In genomic region chr21:36323032-36323431, GRCh38 we compare ENCODE assay signal across 8 cellular contexts. TPM values are rescaled to one million over a fixed set of nuclear protein-coding genes. Genes with fewer than 3 reads are reported as not detected.
DNase-seq lines count a peak whose midpoint lies in the region; ATAC-seq, FAIRE-seq and TF ChIP-seq lines count a peak whose summit lies in the region.
"Had no signal": no experiment of that assay in that cellular context is flagged by ENCODE, and none has a peak within 500 bp of the region (broad histone marks: within the 10 kb centered on the region; RNA-seq: fewer than 3 reads in every experiment).

No MANE protein-coding gene starts in this region.

- ATAC-seq in Panc1 (no peak), GM18511 (IDR thresholded peaks at IDR 0.05; ENCODE audit: unreplicated experiment) (no peak)
- ATAC-seq in effector memory CD8-positive, alpha-beta T cell (replicated peaks): no peak

- H3K27me3 ChIP-seq in Panc1 (ENCODE audit: control insufficient read depth, insufficient read depth, low read length): no peaks in the 10 kb centered on the region
- no peaks in the 10 kb centered on the region for H3K27me3 ChIP-seq in skeletal muscle satellite cell (ENCODE audit: control insufficient read depth, insufficient read depth, low read length)
- H3K27me3 ChIP-seq in thyroid gland: no peaks in the 10 kb centered on the region

- no peak for TF ChIP-seq CTCF in Panc1 (IDR thresholded peaks at IDR 0.05)
- no peak for TF ChIP-seq CTCF in thyroid gland (IDR thresholded peaks at IDR 0.05)

- CTCF ChIA-PET in Panc1 (lab: Charles Lee): no interaction called here

- H3K4me3 Mint-ChIP-seq in effector memory CD8-positive, alpha-beta T cell: peak overlapping the region; percentile 53 to 94

- H3K9ac ChIP-seq in skeletal muscle satellite cell (ENCODE audit: low read depth, low read length): peak overlapping the region; percentile 11

- no peak for TF ChIP-seq POLR2A in GM12892 (IDR thresholded peaks at IDR 0.05; ENCODE audit: low read depth, low read length)
- TF ChIP-seq POLR2A in thyroid gland (IDR thresholded peaks at IDR 0.05): no peak

- BruUV-seq in Panc1 (replicated peaks; lab: Mats Ljungman, UMichigan): no TSS peak

- peaks cover 4% of the 10 kb centered on the region; the same call in 1 of the 2 replicates for H3K36me3 ChIP-seq in Panc1 (ENCODE audit: control insufficient read depth, insufficient read depth, low read length)
- H3K36me3 ChIP-seq in skeletal muscle satellite cell (ENCODE audit: insufficient read depth, low read length): peaks cover 5% of the 10 kb centered on the region
- no peaks in the 10 kb centered on the region for H3K36me3 ChIP-seq in thyroid gland

- peaks cover 31 to 46% of the 10 kb centered on the region in 2 donors for H3K4me1 Mint-ChIP-seq in effector memory CD8-positive, alpha-beta T cell (ENCODE audit: low read depth in 2 of 2)

- 59 to 63% methylated on average over 3 of the region's 3 CpGs for WGBS in thyroid gland, 2 donors

- FAIRE-seq in GM12892 (lab: Jason Lieb, UNC): peak; percentile 74

- peak overlapping the region in 1 of 2 donors; percentile 97 for H3K27ac Mint-ChIP-seq in effector memory CD8-positive, alpha-beta T cell

- H3K27me3 Mint-ChIP-seq in effector memory CD8-positive, alpha-beta T cell: no peaks in the 10 kb centered on the region

- H3K9me3 Mint-ChIP-seq in effector memory CD8-positive, alpha-beta T cell: no peaks in the 10 kb centered on the region

- peaks cover 7% of the 10 kb centered on the region; the same call in 1 of the 2 replicates for H3K4me1 ChIP-seq in Panc1 (ENCODE audit: control insufficient read depth, insufficient read depth, low read length)
- H3K4me1 ChIP-seq in skeletal muscle satellite cell (ENCODE audit: control insufficient read depth, insufficient read depth, low read length): peaks cover 30% of the 10 kb centered on the region
- H3K4me1 ChIP-seq in thyroid gland: peaks cover 7 to 10% of the 10 kb centered on the region in 2 donors

- DNase-seq in GM12892 (ENCODE audit: insufficient read length): no peak
- DNase-seq in Panc1 (ENCODE audit: low read depth, low spot score): no peak
- no peak for DNase-seq in effector memory CD8-positive, alpha-beta T cell
- no peak for DNase-seq in cerebellar cortex (ENCODE audit: low spot score)
- DNase-seq in thyroid gland: no peak
- DNase-seq: central memory CD4-positive, alpha-beta T cell had no signal

- H3K9me3 ChIP-seq in Panc1 (ENCODE audit: control insufficient read depth, insufficient read depth, low read depth, low read length) (no peaks in the 10 kb centered on the region), skeletal muscle satellite cell (replicated peaks; ENCODE audit: low read length) (no peaks in the 10 kb centered on the region), thyroid gland (no peaks in the 10 kb centered on the region)

- POLR2A ChIA-PET in Panc1 (lab: Charles Lee): interaction anchor here (0.6 kb wide), 1 partner anchor 12 kb away, joined by 5 read pairs; no protein-coding TSS in a partner anchor

- H3K27ac ChIP-seq in Panc1 (ENCODE audit: low read length): peak overlapping the region; percentile 17; the same call in 1 of the 2 replicates
- no peak overlapping the region for H3K27ac ChIP-seq in thyroid gland

- peak overlapping the region; percentile 78 for H3K4me2 ChIP-seq in skeletal muscle satellite cell (ENCODE audit: low read length)

- peaks cover 46% of the 10 kb centered on the region for H3K36me3 Mint-ChIP-seq in effector memory CD8-positive, alpha-beta T cell (ENCODE audit: insufficient read depth)

- in situ Hi-C loops in Panc1 (cut with HindIII; ENCODE audit: low pct_unique_long_range_greater_than_20kb, low sequenced_read_pairs): no loop called here

- H3K4me3 ChIP-seq in Panc1 (ENCODE audit: low read depth in 2 of 2, low read length in 2 of 2) (no peak overlapping the region), skeletal muscle satellite cell (ENCODE audit: low read length) (peak overlapping the region; percentile 76), thyroid gland (replicated peaks in 1 of 3) (no peak overlapping the region)

- intact Hi-C loops in Panc1 (cut with micrococcal nuclease; ENCODE audit: unreplicated experiment): no loop called here
- intact Hi-C loops in thyroid gland (cut with DNase I): loop anchor here (10.0 kb wide), 1 partner anchor 178 kb away; no protein-coding TSS in a partner anchor

RNA-seq across cellular contexts. Expression of gene MORC3, which starts 3.0 kb away (rescaled TPM):
- 16.5 TPM for polyA plus RNA-seq in GM12892 (2012; ENCODE audit: missing spikeins)
- 16.8 TPM for total RNA-seq in Panc1 (2021; ENCODE audit: unreplicated experiment)
- 8.9 TPM for polyA plus RNA-seq in Panc1 (2012; ENCODE audit: insufficient read length)
- 16.2 and 17.2 TPM in 2 replicates for total RNA-seq in skeletal muscle satellite cell (2012; rRNA removed)
- total RNA-seq in thyroid gland: 10 to 100 TPM; 40.3 to 49.9 (median 42.8) TPM
